Comparison of ENCODE assay signal across 25 cellular contexts in the genomic region with DNA sequence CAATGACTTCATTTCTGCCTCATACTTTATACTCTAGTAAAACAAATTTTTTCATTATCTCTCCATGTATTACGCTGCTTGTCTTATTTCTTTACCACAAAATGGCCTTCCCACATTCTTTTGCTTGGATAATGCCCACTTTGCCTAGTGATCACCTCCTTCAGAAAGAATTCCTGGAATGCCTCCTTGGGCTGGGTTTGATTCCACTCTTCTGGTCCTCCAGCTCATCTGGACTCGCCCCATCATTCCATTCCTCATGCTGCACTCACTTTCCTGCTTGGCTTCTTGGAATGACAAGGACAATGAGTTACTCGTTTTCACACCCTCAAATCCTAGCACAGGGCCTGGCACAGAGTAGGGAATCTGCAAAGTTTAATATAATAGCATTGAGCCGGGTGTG.
DNase-seq lines count a peak whose midpoint lies in the region; ATAC-seq, FAIRE-seq and TF ChIP-seq lines count a peak whose summit lies in the region.
"Had no signal": no experiment of that assay in that cellular context is flagged by ENCODE, and none has a peak within 500 bp of the region (broad histone marks: within the 10 kb centered on the region; RNA-seq: fewer than 3 reads in every experiment).

No MANE protein-coding gene starts in this region.

- H3K27me3 Mint-ChIP-seq in astrocyte (ENCODE audit: low read depth, unreplicated experiment) (no peaks in the 10 kb centered on the region), MCF 10A (ENCODE audit: insufficient read depth, unreplicated experiment) (no peaks in the 10 kb centered on the region)

- DNase-seq in A172 (ENCODE audit: low spot score) (peak; percentile 14), HT1080 (ENCODE audit: low read depth) (peak; percentile 88), astrocyte (ENCODE audit: low read depth) (no peak), kidney tubule cell (ENCODE audit: low spot score) (peak; percentile 62), KBM-7 (no peak), aorta (no peak), MCF 10A (ENCODE audit: unreplicated experiment) (no peak), NCI-H187 treated with DMSO at 0.1 percent for 48 hours (lab: John Stamatoyannopoulos, UW) (no peak)
- DNase-seq: 8988T; AML-193; C1 segment of cervical spinal cord; Calu3; CD8-positive, alpha-beta T cell; GDM1; Kasumi-1; NCI-H1092; NCI-H1436; NCI-H2029 treated with DMSO at 0.1 percent for 48 hours; NCI-H2171; NCI-H345; NCI-H524 treated with DMSO at 0.1 percent for 48 hours; NCI-H82 had no signal

- in situ Hi-C loops in KBM-7 (cut with MboI; ENCODE audit: low pct_unique_long_range_greater_than_20kb, low sequenced_read_pairs): no loop called here

- H3K36me3 ChIP-seq in astrocyte (ENCODE audit: insufficient read depth, low read length) (no peaks in the 10 kb centered on the region), aorta (ENCODE audit: control insufficient read depth in 1 of 2, insufficient read depth in 2 of 2, low read length in 1 of 2) (no peaks in the 10 kb centered on the region)

- intact Hi-C loops in aorta (cut with DNase I) (no loop called here), MCF 10A (cut with micrococcal nuclease) (no loop called here)

- 63 to 70% methylated on average over 4 of the region's 4 CpGs for WGBS in aorta, 2 donors

- H2AFZ ChIP-seq in astrocyte (ENCODE audit: low read depth, low read length): no peak overlapping the region

- no peaks in the 10 kb centered on the region for H4K20me1 ChIP-seq in astrocyte (ENCODE audit: insufficient read depth, low read length)

- H3K4me1 Mint-ChIP-seq in astrocyte (ENCODE audit: low read depth, unreplicated experiment): peaks cover 8% of the 10 kb centered on the region
- H3K4me1 Mint-ChIP-seq in MCF 10A (ENCODE audit: insufficient read depth, unreplicated experiment): no peaks in the 10 kb centered on the region

- H3K4me2 ChIP-seq in astrocyte (ENCODE audit: low read length): no peak overlapping the region

- H3K9me3 Mint-ChIP-seq in astrocyte (ENCODE audit: unreplicated experiment): peaks cover 9% of the 10 kb centered on the region
- peaks cover 46% of the 10 kb centered on the region for H3K9me3 Mint-ChIP-seq in MCF 10A (ENCODE audit: unreplicated experiment)

- no peaks in the 10 kb centered on the region for H3K4me1 ChIP-seq in astrocyte (ENCODE audit: insufficient read depth, low read length)
- no peaks in the 10 kb centered on the region for H3K4me1 ChIP-seq in aorta (ENCODE audit: control insufficient read depth in 1 of 2, insufficient read depth in 2 of 2, low read length in 2 of 2)

- H3K36me3 Mint-ChIP-seq in astrocyte (ENCODE audit: low read depth, unreplicated experiment) (no peaks in the 10 kb centered on the region), MCF 10A (ENCODE audit: insufficient read depth, unreplicated experiment) (no peaks in the 10 kb centered on the region)
- H3K36me3 Mint-ChIP-seq: CD8-positive, alpha-beta T cell had no signal

- H3K9me3 ChIP-seq in astrocyte (ENCODE audit: insufficient read depth, low read depth, low read length) (peaks cover 7% of the 10 kb centered on the region), aorta (ENCODE audit: control insufficient read depth, low read length) (peaks cover 4% of the 10 kb centered on the region)

- H3K27ac Mint-ChIP-seq in astrocyte (ENCODE audit: unreplicated experiment) (peak overlapping the region; percentile 58), MCF 10A (ENCODE audit: low read depth, unreplicated experiment) (no peak overlapping the region)
- H3K27ac Mint-ChIP-seq: CD8-positive, alpha-beta T cell had no signal

- CTCF ChIA-PET in MCF 10A (lab: Yijun Ruan, JAX): no interaction called here

- no peak overlapping the region for H3K9ac ChIP-seq in astrocyte (ENCODE audit: low read length)

- FAIRE-seq in astrocyte (lab: Jason Lieb, UNC): no peak
- FAIRE-seq: GM18507, H54 had no signal

- no peaks in the 10 kb centered on the region for H3K79me2 ChIP-seq in astrocyte (ENCODE audit: insufficient read depth, low read length)

- no peak for TF ChIP-seq CTCF in astrocyte (IDR thresholded peaks at IDR 0.05; ENCODE audit: insufficient read depth, low read depth, low read length)
- TF ChIP-seq CTCF in MCF 10A (IDR thresholded peaks at IDR 0.05; ENCODE audit: unreplicated experiment): no peak

- POLR2A ChIA-PET in MCF 10A (lab: Yijun Ruan, JAX): no interaction called here

- ATAC-seq in aorta (ENCODE audit: low FRiP score): no peak
- ATAC-seq: CD8-positive, alpha-beta T cell; Panc1 had no signal

- no peak overlapping the region for H3K27ac ChIP-seq in astrocyte (ENCODE audit: low read depth, low read length)
- H3K27ac ChIP-seq in aorta (ENCODE audit: low read depth in 1 of 2, low read length in 2 of 2): no peak overlapping the region

- no TSS peak for BruUV-seq in MCF 10A (replicated peaks; lab: Mats Ljungman, UMichigan)

- no peak overlapping the region for H3K4me3 Mint-ChIP-seq in astrocyte (ENCODE audit: unreplicated experiment)
- no peak overlapping the region for H3K4me3 Mint-ChIP-seq in MCF 10A (ENCODE audit: unreplicated experiment)
- H3K4me3 Mint-ChIP-seq: CD8-positive, alpha-beta T cell had no signal

- H3K4me3 ChIP-seq in astrocyte (ENCODE audit: insufficient read depth, low read depth, low read length): no peak overlapping the region
- H3K4me3 ChIP-seq in aorta (ENCODE audit: low read length in 2 of 2): no peak overlapping the region

- no peaks in the 10 kb centered on the region for H3K27me3 ChIP-seq in astrocyte (ENCODE audit: insufficient read depth, low read length)
- H3K27me3 ChIP-seq in aorta (ENCODE audit: control insufficient read depth in 1 of 2, insufficient read depth in 2 of 2, low read length in 1 of 2): no peaks in the 10 kb centered on the region

Comparison
In these comparisons a context has a peak if more than half of its experiments do, and no peak if none do; other contexts are left out.
1. DNase-seq: peak in A172 (single experiment), HT1080 (single experiment) and kidney tubule cell (single experiment); none in astrocyte (single experiment), KBM-7 (single experiment), aorta (0 of 2), MCF 10A (single experiment) and NCI-H187 treated with DMSO at 0.1 percent for 48 hours (single experiment).